ENCODE assay signal across 29 cellular contexts in genomic region chr7:89182116-89182515, GRCh38.
"Had no signal": no experiment of that assay in that cellular context is flagged by ENCODE, and none has a peak within 500 bp of the region (broad histone marks: within the 10 kb centered on the region; RNA-seq: fewer than 3 reads in every experiment).

No MANE protein-coding gene starts in this region.

- H3K27ac Mint-ChIP-seq: stimulated activated effector memory CD8-positive, alpha-beta T cell treated with anti-CD3 and anti-CD28 coated beads, Interleukin-12 subunit alpha, Interleukin-12 subunit beta, amount 100 ng/mL, for 72 hours; stimulated activated memory B cell treated with anti-CD40 and anti-IgM and Interleukin-4, amounts not matched to agents 10 μg/mL and 1 μg/mL and 100 μg/mL, for 72 hours; stimulated activated naive B cell treated with anti-CD40 and anti-IgM and Interleukin-4, amounts not matched to agents 10 μg/mL and 1 μg/mL and 100 μg/mL, for 72 hours; stimulated activated naive CD8-positive, alpha-beta T cell treated with anti-CD3 and anti-CD28 coated beads, Interleukin-15, amount 100 ng/mL, for 72 hours; stimulated activated naive CD8-positive, alpha-beta T cell treated with anti-CD3 and anti-CD28 coated beads, Interleukin-15, Interleukin-2, amounts not matched to agents 100 ng/mL and 50 ng/mL, for 24 hours; type B pancreatic cell had no signal

- H3K27me3 ChIP-seq: stomach, suprapubic skin, testis, thyroid gland, tibial artery, tibial nerve, transverse colon, upper lobe of left lung, upper lobe of right lung, uterus, vagina had no signal

- DNase-seq: stimulated activated CD4-positive, alpha-beta T cell treated with anti-CD3 and anti-CD28 coated beads, Interleukin-2, amount 100 ng/mL, for 48 hours; stimulated activated CD4-positive, alpha-beta T cell treated with anti-CD3 and anti-CD28 coated beads, Interleukin-4, amount 100 ng/mL, for 1 hour; stimulated activated CD4-positive, alpha-beta T cell treated with anti-CD3 and anti-CD28 coated beads, Interleukin-4, amount 100 ng/mL, for 24 hours; stimulated activated CD4-positive, alpha-beta T cell treated with anti-CD3 and anti-CD28 coated beads, Interleukin-4, amount 100 ng/mL, for 4 hours; stimulated activated CD8-positive, alpha-beta memory T cell treated with anti-CD3 and anti-CD28 coated beads, Interleukin-4, amount 100 ng/mL, for 48 hours; stimulated activated naive B cell treated with anti-CD40 and anti-IgM and Interleukin-4, amounts not matched to agents 10 μg/mL and 1 μg/mL and 100 μg/mL, for 72 hours; stimulated activated naive CD4-positive, alpha-beta T cell; stimulated activated naive CD4-positive, alpha-beta T cell treated with Interleukin-2 at 50 U/mL for 16 hours; stimulated activated naive CD8-positive, alpha-beta T cell treated with anti-CD3 and anti-CD28 coated beads, Interleukin-15, amount 100 ng/mL, for 72 hours; stimulated activated naive CD8-positive, alpha-beta T cell treated with anti-CD3 and anti-CD28 coated beads, Interleukin-15, Interleukin-2, amounts not matched to agents 100 U/mL and 50 U/mL, for 24 hours; stomach; substantia nigra; testis; thyroid gland; tibial artery; transverse colon; trophoblast cell; upper lobe of left lung; upper lobe of right lung; uterus had no signal

- H3K4me3 ChIP-seq: stomach, suprapubic skin, testis, thoracic aorta, thyroid gland, tibial artery, tibial nerve, transverse colon, upper lobe of left lung, upper lobe of right lung, uterus, vagina had no signal

- ATAC-seq: stimulated activated effector memory CD8-positive, alpha-beta T cell treated with anti-CD3 and anti-CD28 coated beads, Interleukin-12 subunit alpha, Interleukin-12 subunit beta, amount 100 ng/mL, for 72 hours; stimulated activated memory B cell treated with anti-CD40 and anti-IgM and Interleukin-4, amounts not matched to agents 10 μg/mL and 1 μg/mL and 100 μg/mL, for 72 hours; stimulated activated naive B cell treated with anti-CD40 and anti-IgM and Interleukin-4, amounts not matched to agents 10 μg/mL and 1 μg/mL and 100 μg/mL, for 72 hours; stimulated activated naive CD8-positive, alpha-beta T cell treated with anti-CD3 and anti-CD28 coated beads, Interleukin-15, amount 100 ng/mL, for 72 hours; stimulated activated naive CD8-positive, alpha-beta T cell treated with anti-CD3 and anti-CD28 coated beads, Interleukin-15, Interleukin-2, amounts not matched to agents 100 U/mL and 50 U/mL, for 24 hours; upper lobe of right lung had no signal

- H3K4me1 Mint-ChIP-seq: stimulated activated effector memory CD8-positive, alpha-beta T cell treated with anti-CD3 and anti-CD28 coated beads, Interleukin-12 subunit alpha, Interleukin-12 subunit beta, amount 100 ng/mL, for 72 hours; stimulated activated memory B cell treated with anti-CD40 and anti-IgM and Interleukin-4, amounts not matched to agents 10 μg/mL and 1 μg/mL and 100 μg/mL, for 72 hours; stimulated activated naive B cell treated with anti-CD40 and anti-IgM and Interleukin-4, amounts not matched to agents 10 μg/mL and 1 μg/mL and 100 μg/mL, for 72 hours; stimulated activated naive CD8-positive, alpha-beta T cell treated with anti-CD3 and anti-CD28 coated beads, Interleukin-15, amount 100 ng/mL, for 72 hours had no signal

- FAIRE-seq: urothelium cell line had no signal

- H3K9me3 Mint-ChIP-seq: stimulated activated memory B cell treated with anti-CD40 and anti-IgM and Interleukin-4, amounts not matched to agents 10 μg/mL and 1 μg/mL and 100 μg/mL, for 72 hours; type B pancreatic cell had no signal

- H3K9me3 ChIP-seq: suprapubic skin, testis, thoracic aorta, thyroid gland, transverse colon, upper lobe of left lung, upper lobe of right lung, uterus, vagina had no signal

- H3K36me3 ChIP-seq: stomach, suprapubic skin, thoracic aorta, thyroid gland, tibial artery, tibial nerve, transverse colon, upper lobe of left lung, upper lobe of right lung, uterus, vagina had no signal

- H3K4me3 Mint-ChIP-seq: stimulated activated effector memory CD8-positive, alpha-beta T cell treated with anti-CD3 and anti-CD28 coated beads, Interleukin-12 subunit alpha, Interleukin-12 subunit beta, amount 100 ng/mL, for 72 hours; stimulated activated memory B cell treated with anti-CD40 and anti-IgM and Interleukin-4, amounts not matched to agents 10 μg/mL and 1 μg/mL and 100 μg/mL, for 72 hours; stimulated activated naive B cell treated with anti-CD40 and anti-IgM and Interleukin-4, amounts not matched to agents 10 μg/mL and 1 μg/mL and 100 μg/mL, for 72 hours; stimulated activated naive CD8-positive, alpha-beta T cell treated with anti-CD3 and anti-CD28 coated beads, Interleukin-15, amount 100 ng/mL, for 72 hours; stimulated activated naive CD8-positive, alpha-beta T cell treated with anti-CD3 and anti-CD28 coated beads, Interleukin-15, Interleukin-2, amounts not matched to agents 100 ng/mL and 50 ng/mL, for 24 hours; type B pancreatic cell had no signal

- H3K27ac ChIP-seq: stomach, suprapubic skin, testis, thoracic aorta, thyroid gland, tibial artery, tibial nerve, transverse colon, upper lobe of left lung, upper lobe of right lung, uterus, vagina had no signal

- H3K36me3 Mint-ChIP-seq: stimulated activated effector memory CD8-positive, alpha-beta T cell treated with anti-CD3 and anti-CD28 coated beads, Interleukin-12 subunit alpha, Interleukin-12 subunit beta, amount 100 ng/mL, for 72 hours; stimulated activated memory B cell treated with anti-CD40 and anti-IgM and Interleukin-4, amounts not matched to agents 10 μg/mL and 1 μg/mL and 100 μg/mL, for 72 hours; stimulated activated naive B cell treated with anti-CD40 and anti-IgM and Interleukin-4, amounts not matched to agents 10 μg/mL and 1 μg/mL and 100 μg/mL, for 72 hours; type B pancreatic cell had no signal

- H3K4me1 ChIP-seq: stomach, suprapubic skin, testis, tibial artery, tibial nerve, transverse colon, upper lobe of left lung, upper lobe of right lung, uterus, vagina had no signal

- H3K27me3 Mint-ChIP-seq: stimulated activated memory B cell treated with anti-CD40 and anti-IgM and Interleukin-4, amounts not matched to agents 10 μg/mL and 1 μg/mL and 100 μg/mL, for 72 hours; stimulated activated naive B cell treated with anti-CD40 and anti-IgM and Interleukin-4, amounts not matched to agents 10 μg/mL and 1 μg/mL and 100 μg/mL, for 72 hours; stimulated activated naive CD8-positive, alpha-beta T cell treated with anti-CD3 and anti-CD28 coated beads, Interleukin-15, amount 100 ng/mL, for 72 hours; stimulated activated naive CD8-positive, alpha-beta T cell treated with anti-CD3 and anti-CD28 coated beads, Interleukin-15, Interleukin-2, amounts not matched to agents 100 ng/mL and 50 ng/mL, for 24 hours; type B pancreatic cell had no signal
